ENCODE assay signal across 1 cellular context in genomic region chr9:908806-909205, GRCh38.
TF ChIP-seq lines count a peak whose summit lies in the region.

No MANE protein-coding gene starts in this region.

TF ChIP-seq in GM23338, 12 proteins besides CTCF, POLR2A, EP300 and RAD21:
- TF ChIP-seq ZNF462 (CRISPR knock-in tag; IDR thresholded peaks at IDR 0.05) (peak; percentile 54; the same call in 1 of the 2 replicates), EZH2phosphoT487 (IDR thresholded peaks at IDR 0.05; ENCODE audit: unreplicated experiment) (no peak), POLR2AphosphoS5 (IDR thresholded peaks at IDR 0.05; ENCODE audit: low read depth) (no peak), ETS1 (IDR thresholded peaks at IDR 0.05) (peak; percentile 38; the same call in 1 of the 2 replicates)
TF ChIP-seq in GM23338: peak in this region for 2.
